19 cellular contexts compared by ENCODE assay signal in genomic region chr15:100690032-100690785, GRCh38.
"Had no signal": no experiment of that assay in that cellular context is flagged by ENCODE, and none has a peak within 500 bp of the region (broad histone marks: within the 10 kb centered on the region; RNA-seq: fewer than 3 reads in every experiment).

No MANE protein-coding gene starts in this region.

- H3K36me3 Mint-ChIP-seq: activated CD4-positive, alpha-beta memory T cell treated with anti-CD3 and anti-CD28 coated beads for 36 hours; activated naive CD8-positive, alpha-beta T cell treated with anti-CD3 and anti-CD28 coated beads, Interleukin-2, amount 10 ng/mL, durations not matched to agents 7 days and 5 days; naive thymus-derived CD8-positive, alpha-beta T cell; stimulated activated memory B cell treated with anti-CD40 and anti-IgM and Interleukin-4, amounts not matched to agents 10 μg/mL and 1 μg/mL and 100 μg/mL, for 72 hours had no signal

- DNase-seq: activated CD4-positive, alpha-beta memory T cell treated with anti-CD3 and anti-CD28 coated beads for 36 hours; activated CD4-positive, alpha-beta T cell treated with anti-CD3 and anti-CD28 coated beads for 48 hours; activated effector memory CD4-positive, alpha-beta T cell treated with Interleukin-2 at 50 U/mL for 16 hours; activated naive CD4-positive, alpha-beta T cell treated with anti-CD3 and anti-CD28 coated beads for 36 hours; activated naive CD8-positive, alpha-beta T cell treated with anti-CD3 and anti-CD28 coated beads, Interleukin-2, amount 10 ng/mL, durations not matched to agents 7 days and 5 days; activated T-cell treated with anti-CD3 and anti-CD28 coated beads, Interleukin-2, amount 50 U/mL, for 48 hours; cerebellar nuclear complex; hippocampal formation; left ventricle myocardium superior; naive thymus-derived CD8-positive, alpha-beta T cell; retina; sigmoid colon; stimulated activated CD4-positive, alpha-beta T cell treated with anti-CD3 and anti-CD28 coated beads, Interleukin-15, amount 100 ng/mL, for 24 hours; stomach; T-helper 17 cell; transverse colon had no signal

- H3K27ac ChIP-seq: sigmoid colon, stomach, transverse colon had no signal

- H3K4me3 Mint-ChIP-seq: activated CD4-positive, alpha-beta memory T cell treated with anti-CD3 and anti-CD28 coated beads for 36 hours; activated naive CD4-positive, alpha-beta T cell treated with anti-CD3 and anti-CD28 coated beads for 36 hours; activated naive CD8-positive, alpha-beta T cell treated with anti-CD3 and anti-CD28 coated beads, Interleukin-2, amount 10 ng/mL, durations not matched to agents 7 days and 5 days; naive thymus-derived CD8-positive, alpha-beta T cell; stimulated activated memory B cell treated with anti-CD40 and anti-IgM and Interleukin-4, amounts not matched to agents 10 μg/mL and 1 μg/mL and 100 μg/mL, for 72 hours; T-helper 17 cell had no signal

- H3K27me3 ChIP-seq: sigmoid colon, transverse colon, uterus had no signal

- H3K27ac Mint-ChIP-seq: activated CD4-positive, alpha-beta memory T cell treated with anti-CD3 and anti-CD28 coated beads for 36 hours; activated naive CD4-positive, alpha-beta T cell treated with anti-CD3 and anti-CD28 coated beads for 36 hours; activated naive CD8-positive, alpha-beta T cell treated with anti-CD3 and anti-CD28 coated beads, Interleukin-2, amount 10 ng/mL, durations not matched to agents 7 days and 5 days; naive thymus-derived CD8-positive, alpha-beta T cell; stimulated activated memory B cell treated with anti-CD40 and anti-IgM and Interleukin-4, amounts not matched to agents 10 μg/mL and 1 μg/mL and 100 μg/mL, for 72 hours; T-helper 17 cell had no signal

- H3K9me3 Mint-ChIP-seq: activated CD4-positive, alpha-beta memory T cell treated with anti-CD3 and anti-CD28 coated beads for 36 hours; activated naive CD4-positive, alpha-beta T cell treated with anti-CD3 and anti-CD28 coated beads for 36 hours; activated naive CD8-positive, alpha-beta T cell treated with anti-CD3 and anti-CD28 coated beads, Interleukin-2, amount 10 ng/mL, durations not matched to agents 7 days and 5 days had no signal

- H3K36me3 ChIP-seq: sigmoid colon, stomach, transverse colon, uterus had no signal

- H3K4me1 Mint-ChIP-seq: activated naive CD8-positive, alpha-beta T cell treated with anti-CD3 and anti-CD28 coated beads, Interleukin-2, amount 10 ng/mL, durations not matched to agents 7 days and 5 days; naive thymus-derived CD8-positive, alpha-beta T cell; stimulated activated memory B cell treated with anti-CD40 and anti-IgM and Interleukin-4, amounts not matched to agents 10 μg/mL and 1 μg/mL and 100 μg/mL, for 72 hours; T-helper 17 cell had no signal

- H3K4me2 ChIP-seq: smooth muscle cell had no signal

- H3K9me3 ChIP-seq: sigmoid colon, stomach, transverse colon, uterus had no signal

- H3K4me3 ChIP-seq: sigmoid colon, smooth muscle cell, stomach, transverse colon, uterus had no signal
